Comparison of ENCODE assay signal across 1 cellular context in the genomic region with DNA sequence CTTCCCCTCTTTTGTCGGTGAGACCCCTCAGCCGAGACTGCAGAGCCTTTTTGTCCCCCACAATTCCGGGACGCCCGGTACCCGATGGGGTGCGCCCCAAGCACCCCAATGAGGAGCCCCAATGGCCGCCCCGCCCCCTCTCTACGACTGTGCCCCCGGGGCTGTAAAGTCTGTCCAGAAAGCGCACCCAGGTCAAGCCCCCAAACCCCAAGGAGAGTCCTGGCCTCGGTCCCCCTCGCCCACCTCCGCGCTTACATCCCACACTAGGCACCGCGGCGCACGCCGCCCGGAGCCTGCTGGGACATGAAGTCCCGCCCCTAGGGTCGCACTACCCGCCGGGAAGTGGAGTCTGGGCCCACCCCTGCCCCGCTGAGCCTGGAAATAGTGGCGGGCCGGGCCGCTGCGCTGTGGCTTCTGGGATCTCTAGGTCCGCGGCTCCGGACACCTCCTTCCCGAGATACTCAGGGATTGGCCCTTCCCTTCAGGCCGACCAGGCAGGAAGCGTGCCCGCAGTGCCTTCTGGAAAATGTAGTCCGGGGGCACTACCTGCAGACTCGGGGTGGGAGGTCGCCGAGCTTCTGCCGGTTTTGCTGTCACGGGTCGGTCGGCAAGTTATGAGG.
TF ChIP-seq lines count a peak whose summit lies in the region.

MEN1 (minus strand) TSS at position 281 of the 620 bp plus-strand sequence. CDS start 442 bp downstream, outside the sequence.

TF ChIP-seq in K562, 482 proteins besides CTCF, POLR2A, EP300 and RAD21 (continued from another document and continues in another):
- TF ChIP-seq CUX1 (CRISPR knock-in tag; IDR thresholded peaks at IDR 0.05) (no peak), ZNF146 (CRISPR knock-in tag; IDR thresholded peaks at IDR 0.05; ENCODE audit: unreplicated experiment) (no peak), MGA (IDR thresholded peaks at IDR 0.05) (no peak), GATAD2B (IDR thresholded peaks at IDR 0.05; ENCODE audit: borderline replicate concordance) (no peak), TAF7 (tag; IDR thresholded peaks at IDR 0.05) (no peak), POLR2G (IDR thresholded peaks at IDR 0.05; ENCODE audit: low read depth, low read length) (peak; percentile 91), GABPB1 (CRISPR knock-in tag; IDR thresholded peaks at IDR 0.05) (peak; percentile 91), ZNF395 (CRISPR knock-in tag; IDR thresholded peaks at IDR 0.05) (no peak), MAFK (IDR thresholded peaks at IDR 0.05; ENCODE audit: low read length) (no peak), NFE2L1 (tag; IDR thresholded peaks at IDR 0.05; ENCODE audit: borderline replicate concordance, low read depth) (no peak), NFATC3 (IDR thresholded peaks at IDR 0.05) (no peak), DIDO1 (tag; IDR thresholded peaks at IDR 0.05; ENCODE audit: low read depth) (0 out of 2 replicates have a peak, but pooled peaks have one; percentile 52), ZBTB17 (CRISPR knock-in tag; IDR thresholded peaks at IDR 0.05) (no peak), ZFP1 (CRISPR knock-in tag; IDR thresholded peaks at IDR 0.05) (no peak), RBBP5 (IDR thresholded peaks at IDR 0.05; ENCODE audit: borderline replicate concordance, insufficient read depth, low read length, poor library complexity, severe bottlenecking) (no peak), ZNF133 (CRISPR knock-in tag; IDR thresholded peaks at IDR 0.05) (no peak), TBP (optimal IDR thresholded peaks at IDR 0.05; ENCODE audit: low read depth, low read length) (peak; percentile 38), NCOA1 (IDR thresholded peaks at IDR 0.05; ENCODE audit: low read depth) (no peak), ZNF431 (CRISPR knock-in tag; IDR thresholded peaks at IDR 0.05) (no peak), ZNF282 (CRISPR knock-in tag; IDR thresholded peaks at IDR 0.05) (no peak), ZNF253 (CRISPR knock-in tag; conservative IDR thresholded peaks at IDR 0.05) (no peak), MTA1 (IDR thresholded peaks at IDR 0.05; ENCODE audit: borderline replicate concordance) (no peak), GABPB2 (CRISPR knock-in tag; conservative IDR thresholded peaks at IDR 0.05) (no peak), THRB (CRISPR knock-in tag; conservative IDR thresholded peaks at IDR 0.05) (no peak), SLC30A9 (CRISPR knock-in tag; IDR thresholded peaks at IDR 0.05) (no peak), U2AF1 (optimal IDR thresholded peaks at IDR 0.05; ENCODE audit: low read depth, low read length) (no peak), MEF2A (IDR thresholded peaks at IDR 0.05; ENCODE audit: control insufficient read depth, low read depth, low read length) (no peak)
- TF ChIP-seq, protein P1, sequence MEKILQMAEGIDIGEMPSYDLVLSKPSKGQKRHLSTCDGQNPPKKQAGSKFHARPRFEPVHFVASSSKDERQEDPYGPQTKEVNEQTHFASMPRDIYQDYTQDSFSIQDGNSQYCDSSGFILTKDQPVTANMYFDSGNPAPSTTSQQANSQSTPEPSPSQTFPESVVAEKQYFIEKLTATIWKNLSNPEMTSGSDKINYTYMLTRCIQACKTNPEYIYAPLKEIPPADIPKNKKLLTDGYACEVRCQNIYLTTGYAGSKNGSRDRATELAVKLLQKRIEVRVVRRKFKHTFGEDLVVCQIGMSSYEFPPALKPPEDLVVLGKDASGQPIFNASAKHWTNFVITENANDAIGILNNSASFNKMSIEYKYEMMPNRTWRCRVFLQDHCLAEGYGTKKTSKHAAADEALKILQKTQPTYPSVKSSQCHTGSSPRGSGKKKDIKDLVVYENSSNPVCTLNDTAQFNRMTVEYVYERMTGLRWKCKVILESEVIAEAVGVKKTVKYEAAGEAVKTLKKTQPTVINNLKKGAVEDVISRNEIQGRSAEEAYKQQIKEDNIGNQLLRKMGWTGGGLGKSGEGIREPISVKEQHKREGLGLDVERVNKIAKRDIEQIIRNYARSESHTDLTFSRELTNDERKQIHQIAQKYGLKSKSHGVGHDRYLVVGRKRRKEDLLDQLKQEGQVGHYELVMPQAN (IDR thresholded peaks at IDR 0.05; ENCODE audit: borderline replicate concordance) = no peak
- TF ChIP-seq, protein P2, sequence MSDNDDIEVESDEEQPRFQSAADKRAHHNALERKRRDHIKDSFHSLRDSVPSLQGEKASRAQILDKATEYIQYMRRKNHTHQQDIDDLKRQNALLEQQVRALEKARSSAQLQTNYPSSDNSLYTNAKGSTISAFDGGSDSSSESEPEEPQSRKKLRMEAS (CRISPR knock-in tag; IDR thresholded peaks at IDR 0.05) = peak; percentile 39
- TF ChIP-seq, protein P3, sequence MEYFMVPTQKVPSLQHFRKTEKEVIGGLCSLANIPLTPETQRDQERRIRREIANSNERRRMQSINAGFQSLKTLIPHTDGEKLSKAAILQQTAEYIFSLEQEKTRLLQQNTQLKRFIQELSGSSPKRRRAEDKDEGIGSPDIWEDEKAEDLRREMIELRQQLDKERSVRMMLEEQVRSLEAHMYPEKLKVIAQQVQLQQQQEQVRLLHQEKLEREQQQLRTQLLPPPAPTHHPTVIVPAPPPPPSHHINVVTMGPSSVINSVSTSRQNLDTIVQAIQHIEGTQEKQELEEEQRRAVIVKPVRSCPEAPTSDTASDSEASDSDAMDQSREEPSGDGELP (CRISPR knock-in tag; IDR thresholded peaks at IDR 0.05; ENCODE audit: borderline replicate concordance) = peak; percentile 84; the same call in 1 of the 2 replicates
